ENCODE assay signal across 22 cellular contexts in genomic region chr3:134302674-134303073, GRCh38.
"Had no signal": no experiment of that assay in that cellular context is flagged by ENCODE, and none has a peak within 500 bp of the region (broad histone marks: within the 10 kb centered on the region; RNA-seq: fewer than 3 reads in every experiment).

No MANE protein-coding gene starts in this region.

- H3K36me3 ChIP-seq: gastroesophageal sphincter, right lobe of liver, suprapubic skin, tibial nerve had no signal

- H3K4me1 Mint-ChIP-seq: activated CD4-positive, alpha-beta T cell treated with anti-CD3 and anti-CD28 coated beads, Interleukin-2, amount 10 ng/mL, durations not matched to agents 7 days and 5 days; stimulated activated effector memory CD8-positive, alpha-beta T cell treated with anti-CD3 and anti-CD28 coated beads, Interleukin-12 subunit alpha, Interleukin-12 subunit beta, amount 100 ng/mL, for 72 hours; stimulated activated naive CD8-positive, alpha-beta T cell treated with anti-CD3 and anti-CD28 coated beads, Interleukin-15, amount 100 ng/mL, for 72 hours had no signal

- H3K27ac Mint-ChIP-seq: activated CD4-positive, alpha-beta T cell treated with anti-CD3 and anti-CD28 coated beads, Interleukin-2, amount 10 ng/mL, durations not matched to agents 7 days and 5 days; activated CD8-positive, alpha-beta T cell treated with anti-CD3 and anti-CD28 coated beads for 36 hours; activated naive CD4-positive, alpha-beta T cell treated with anti-CD3 and anti-CD28 coated beads, Interleukin-2, amount 50 U/mL, for 72 hours; activated T-helper 1 cell treated with anti-CD3 and anti-CD28 coated beads, Interleukin-12 subunit alpha, Interleukin-12 subunit beta, Interleukin-2, Interleukin-4 antibody, amounts not matched to agents 30 ng/mL and 10 ng/mL and 1 ng/mL, durations not matched to agents 14 hours and 24 hours and 36 hours; brain; nephron progenitor cell; stimulated activated effector memory CD8-positive, alpha-beta T cell treated with anti-CD3 and anti-CD28 coated beads, Interleukin-12 subunit alpha, Interleukin-12 subunit beta, amount 100 ng/mL, for 72 hours; stimulated activated naive CD8-positive, alpha-beta T cell treated with anti-CD3 and anti-CD28 coated beads, Interleukin-15, amount 100 ng/mL, for 72 hours had no signal

- H3K4me1 ChIP-seq: right lobe of liver had no signal

- DNase-seq: activated CD4-positive, alpha-beta T cell treated with anti-CD3 and anti-CD28 coated beads, Interleukin-2, amount 10 ng/mL, durations not matched to agents 7 days and 5 days; activated CD4-positive, CD25-positive, alpha-beta regulatory T cell; activated CD8-positive, alpha-beta T cell treated with anti-CD3 and anti-CD28 coated beads for 36 hours; activated gamma-delta T cell treated with Interleukin-2 at 50 U/mL for 16 hours; head of caudate nucleus; hypothalamus; mesendoderm; mucosa of descending colon; nephron progenitor cell; posterior cingulate gyrus; small intestine; stimulated activated CD4-positive, alpha-beta T cell treated with anti-CD3 and anti-CD28 coated beads, Interleukin-2, amount 100 ng/mL, for 24 hours; stimulated activated naive CD8-positive, alpha-beta T cell treated with anti-CD3 and anti-CD28 coated beads, Interleukin-15, amount 100 ng/mL, for 72 hours had no signal

- H3K4me3 Mint-ChIP-seq: activated CD4-positive, alpha-beta T cell treated with anti-CD3 and anti-CD28 coated beads, Interleukin-2, amount 10 ng/mL, durations not matched to agents 7 days and 5 days; activated CD8-positive, alpha-beta T cell treated with anti-CD3 and anti-CD28 coated beads for 36 hours; activated T-helper 1 cell treated with anti-CD3 and anti-CD28 coated beads, Interleukin-12 subunit alpha, Interleukin-12 subunit beta, Interleukin-2, Interleukin-4 antibody, amounts not matched to agents 30 ng/mL and 10 ng/mL and 1 ng/mL, durations not matched to agents 14 hours and 24 hours and 36 hours; brain; nephron progenitor cell; stimulated activated effector memory CD8-positive, alpha-beta T cell treated with anti-CD3 and anti-CD28 coated beads, Interleukin-12 subunit alpha, Interleukin-12 subunit beta, amount 100 ng/mL, for 72 hours; stimulated activated naive CD8-positive, alpha-beta T cell treated with anti-CD3 and anti-CD28 coated beads, Interleukin-15, amount 100 ng/mL, for 72 hours had no signal

- H3K9me3 ChIP-seq: gastroesophageal sphincter, mucosa of descending colon, right lobe of liver, suprapubic skin, tibial nerve had no signal

- H3K36me3 Mint-ChIP-seq: activated naive CD4-positive, alpha-beta T cell treated with anti-CD3 and anti-CD28 coated beads, Interleukin-2, amount 50 U/mL, for 72 hours; brain; stimulated activated effector memory CD8-positive, alpha-beta T cell treated with anti-CD3 and anti-CD28 coated beads, Interleukin-12 subunit alpha, Interleukin-12 subunit beta, amount 100 ng/mL, for 72 hours had no signal

- H3K4me3 ChIP-seq: gastroesophageal sphincter, mucosa of descending colon, right lobe of liver, suprapubic skin, tibial nerve had no signal

- H3K27ac ChIP-seq: epithelial cell of prostate, gastroesophageal sphincter, right lobe of liver, suprapubic skin, tibial nerve had no signal

- ATAC-seq: activated CD8-positive, alpha-beta T cell treated with anti-CD3 and anti-CD28 coated beads for 36 hours; activated naive CD4-positive, alpha-beta T cell treated with anti-CD3 and anti-CD28 coated beads, Interleukin-2, amount 50 U/mL, for 72 hours; gastroesophageal sphincter; mucosa of descending colon; stimulated activated effector memory CD8-positive, alpha-beta T cell treated with anti-CD3 and anti-CD28 coated beads, Interleukin-12 subunit alpha, Interleukin-12 subunit beta, amount 100 ng/mL, for 72 hours; stimulated activated naive CD8-positive, alpha-beta T cell treated with anti-CD3 and anti-CD28 coated beads, Interleukin-15, amount 100 ng/mL, for 72 hours had no signal

- H3K9me3 Mint-ChIP-seq: activated CD4-positive, alpha-beta T cell treated with anti-CD3 and anti-CD28 coated beads, Interleukin-2, amount 10 ng/mL, durations not matched to agents 7 days and 5 days; activated CD8-positive, alpha-beta T cell treated with anti-CD3 and anti-CD28 coated beads for 36 hours; activated naive CD4-positive, alpha-beta T cell treated with anti-CD3 and anti-CD28 coated beads, Interleukin-2, amount 50 U/mL, for 72 hours; activated T-helper 1 cell treated with anti-CD3 and anti-CD28 coated beads, Interleukin-12 subunit alpha, Interleukin-12 subunit beta, Interleukin-2, Interleukin-4 antibody, amounts not matched to agents 30 ng/mL and 10 ng/mL and 1 ng/mL, durations not matched to agents 14 hours and 24 hours and 36 hours; brain; nephron progenitor cell; stimulated activated effector memory CD8-positive, alpha-beta T cell treated with anti-CD3 and anti-CD28 coated beads, Interleukin-12 subunit alpha, Interleukin-12 subunit beta, amount 100 ng/mL, for 72 hours; stimulated activated naive CD8-positive, alpha-beta T cell treated with anti-CD3 and anti-CD28 coated beads, Interleukin-15, amount 100 ng/mL, for 72 hours had no signal

- H3K27me3 ChIP-seq: gastroesophageal sphincter, right lobe of liver, suprapubic skin, tibial nerve had no signal
